24 cellular contexts compared by ENCODE assay signal in the genomic region with DNA sequence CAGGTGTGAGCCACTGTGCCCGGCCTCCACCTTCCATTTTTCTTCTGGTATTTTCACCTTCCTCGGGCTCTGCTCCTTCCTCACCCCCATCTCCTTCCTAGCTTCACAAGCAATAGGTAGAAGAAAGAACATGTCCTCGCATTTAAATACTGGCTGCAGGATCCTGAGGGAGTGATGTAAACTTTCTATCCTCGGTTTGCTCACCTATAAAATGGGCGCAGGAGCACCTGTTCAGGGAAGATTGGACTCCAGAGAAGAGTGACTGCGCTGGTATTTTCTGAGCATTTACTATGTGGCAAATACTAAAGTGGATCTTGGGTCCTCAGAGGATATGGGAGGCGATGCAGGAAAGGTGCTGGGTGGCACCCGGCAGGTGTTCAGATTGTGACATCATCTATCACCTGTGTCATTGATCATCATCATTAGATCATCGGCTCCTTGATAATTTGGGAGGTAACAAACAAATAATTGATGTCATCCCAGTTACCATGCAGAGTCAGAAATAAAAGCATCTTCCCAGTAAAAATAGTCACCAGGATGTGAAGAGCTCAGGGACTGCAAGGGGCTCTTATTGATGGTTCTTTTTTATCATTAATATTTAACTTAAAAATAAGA.
A peak's percentile ranks its signal among the peaks of the same experiment; 100 is the strongest.
DNase-seq lines count a peak whose midpoint lies in the region; ATAC-seq, FAIRE-seq and TF ChIP-seq lines count a peak whose summit lies in the region.
"Had no signal": no experiment of that assay in that cellular context is flagged by ENCODE, and none has a peak within 500 bp of the region (broad histone marks: within the 10 kb centered on the region; RNA-seq: fewer than 3 reads in every experiment).

No MANE protein-coding gene starts in this region.

- peaks cover 11% of the 10 kb centered on the region for H3K36me3 Mint-ChIP-seq in osteocyte (ENCODE audit: unreplicated experiment)
- H3K36me3 Mint-ChIP-seq: CD14-positive monocyte; CD8-positive, alpha-beta memory T cell had no signal

- TF ChIP-seq RAD21 in K562 (CRISPR knock-in tag; conservative IDR thresholded peaks at IDR 0.05 in 1 of 2, IDR thresholded peaks at IDR 0.05 in 1 of 2): no peak

- H3K27ac ChIP-seq in left ventricle myocardium inferior (replicated peaks) (peak overlapping the region; percentile 70), K562 (ENCODE audit: extremely low read depth, low read depth, low read length) (no peak overlapping the region), gastroesophageal sphincter (no peak overlapping the region)
- H3K27ac ChIP-seq: 22Rv1; BLaER1 treated with 17β-estradiol and CSF1 and Interleukin-3, amounts not matched to agents 10 nM and 100 nM had no signal

- no peak for TF ChIP-seq EP300 in K562 (IDR thresholded peaks at IDR 0.05; ENCODE audit: low read length)
- no peak for TF ChIP-seq EP300 in gastroesophageal sphincter (IDR thresholded peaks at IDR 0.05)

- TF ChIP-seq CTCF in left ventricle myocardium inferior (IDR thresholded peaks at IDR 0.05; ENCODE audit: borderline replicate concordance): no peak
- TF ChIP-seq CTCF in K562 (IDR thresholded peaks at IDR 0.05 in 2 of 3, conservative IDR thresholded peaks at IDR 0.05 in 1 of 3; ENCODE audit: insufficient read depth in 2 of 3, low read depth in 1 of 3, low read length in 3 of 3): no peak
- no peak for TF ChIP-seq CTCF in osteocyte (IDR thresholded peaks at IDR 0.05)
- no peak for TF ChIP-seq CTCF in gastroesophageal sphincter (IDR thresholded peaks at IDR 0.05)

- H3K9ac ChIP-seq in K562 (ENCODE audit: insufficient read depth in 1 of 2, low read depth in 2 of 2, low read length in 2 of 2): no peak overlapping the region
- H3K9ac ChIP-seq: BLaER1 treated with 17β-estradiol and CSF1 and Interleukin-3, amounts not matched to agents 10 nM and 100 nM had no signal

- 3% methylated on average over 9 of the region's 9 CpGs for WGBS in K562 (ENCODE audit: insufficient coverage, low coverage, missing lambda C conversion rate)
- WGBS in gastroesophageal sphincter (ENCODE audit: low coverage in 1 of 2), 2 donors: 83 to 97% methylated on average over 3 to 9 of the region's 9 CpGs

- BruUV-seq in K562 (replicated peaks; lab: Mats Ljungman, UMichigan): no TSS peak

- FAIRE-seq in K562 (lab: Jason Lieb, UNC): no peak
- FAIRE-seq: A204.1, D721Med, GM12891, GM18507, H54 had no signal

- H3K4me1 Mint-ChIP-seq in osteocyte (ENCODE audit: unreplicated experiment): peaks cover 30% of the 10 kb centered on the region
- H3K4me1 Mint-ChIP-seq: CD14-positive monocyte; CD8-positive, alpha-beta memory T cell; GM23338 had no signal

- POLR2A ChIA-PET in K562 (lab: Yijun Ruan, JAX): no interaction called here

- TF ChIP-seq POLR2A in K562 (conservative IDR thresholded peaks at IDR 0.05) (no peak), gastroesophageal sphincter (IDR thresholded peaks at IDR 0.05) (no peak)

- no peak overlapping the region for H3K4me3 Mint-ChIP-seq in osteocyte (ENCODE audit: unreplicated experiment)
- H3K4me3 Mint-ChIP-seq: CD14-positive monocyte; CD4-positive, alpha-beta T cell; CD8-positive, alpha-beta memory T cell; GM23338; HFFc6 had no signal

- H4K20me1 ChIP-seq in K562 (replicated peaks; ENCODE audit: control insufficient read depth, insufficient read depth, low read length): no peaks in the 10 kb centered on the region
- H4K20me1 ChIP-seq: BLaER1 treated with 17β-estradiol and CSF1 and Interleukin-3, amounts not matched to agents 10 nM and 100 nM had no signal

- H2AFZ ChIP-seq in K562 (ENCODE audit: low read depth, low read length): no peak overlapping the region
- H2AFZ ChIP-seq: GM23338 had no signal

- no peaks in the 10 kb centered on the region for H3K9me3 Mint-ChIP-seq in osteocyte (ENCODE audit: unreplicated experiment)
- H3K9me3 Mint-ChIP-seq: CD4-positive, alpha-beta T cell had no signal

- no peaks in the 10 kb centered on the region for H3K79me2 ChIP-seq in K562 (ENCODE audit: control insufficient read depth, insufficient read depth, low read length)

- H3K4me2 ChIP-seq in K562 (ENCODE audit: insufficient read depth, low read length): no peak overlapping the region
- H3K4me2 ChIP-seq: BLaER1 treated with 17β-estradiol and CSF1 and Interleukin-3, amounts not matched to agents 10 nM and 100 nM; GM23338 had no signal

- peaks cover 14% of the 10 kb centered on the region for H3K9me3 ChIP-seq in left ventricle myocardium inferior (replicated peaks)
- no peaks in the 10 kb centered on the region; the same call in 1 of the 2 replicates for H3K9me3 ChIP-seq in K562 (replicated peaks; ENCODE audit: control insufficient read depth, insufficient read depth, low read depth, low read length)
- H3K9me3 ChIP-seq in gastroesophageal sphincter: peaks cover 0 to 20% (median 0%) of the 10 kb centered on the region in 3 donors
- H3K9me3 ChIP-seq: BE2C, HAP-1 had no signal

- ATAC-seq in K562 (no peak), gastroesophageal sphincter (no peak)
- ATAC-seq: GM23338 had no signal

- peaks cover 70% of the 10 kb centered on the region for H3K27me3 ChIP-seq in left ventricle myocardium inferior (ENCODE audit: low read depth)
- peaks cover 12 to 43% of the 10 kb centered on the region in 2 experiments for H3K27me3 ChIP-seq in K562 (ENCODE audit: control insufficient read depth in 2 of 2, insufficient read depth in 2 of 2, low read length in 2 of 2)
- peaks cover 77% of the 10 kb centered on the region for H3K27me3 ChIP-seq in gastroesophageal sphincter
- H3K27me3 ChIP-seq: BE2C; BLaER1 treated with 17β-estradiol and CSF1 and Interleukin-3, amounts not matched to agents 10 nM and 100 nM had no signal

- intact Hi-C loops in left ventricle myocardium inferior (cut with micrococcal nuclease): no loop called here
- intact Hi-C loops in cardiac septum (cut with DNase I): no loop called here
- intact Hi-C loops in K562 (cut with micrococcal nuclease): no loop called here

- H3K4me3 ChIP-seq in left ventricle myocardium inferior (no peak overlapping the region), K562 (no peak overlapping the region), gastroesophageal sphincter (no peak overlapping the region)
- H3K4me3 ChIP-seq: BLaER1 treated with 17β-estradiol and CSF1 and Interleukin-3, amounts not matched to agents 10 nM and 100 nM; GM23338; HAP-1 had no signal

- in situ Hi-C loops in K562 (cut with MboI): no loop called here

- H3K27me3 Mint-ChIP-seq in osteocyte (ENCODE audit: unreplicated experiment): no peaks in the 10 kb centered on the region

- DNase-seq in left ventricle myocardium inferior (no peak), cardiac septum (ENCODE audit: low spot score) (no peak), K562 (ENCODE audit: extremely low read depth in 1 of 4, low spot score in 3 of 4) (no peak), osteocyte (ENCODE audit: extremely low spot score, unreplicated experiment) (no peak)
- DNase-seq in activated naive CD4-positive, alpha-beta T cell treated with Interleukin-2 at 50 U/mL for 16 hours: no peak
- DNase-seq: AML-193; BE2C; CD4-positive, alpha-beta T cell; CD8-positive, alpha-beta memory T cell; DMS 273 treated with DMSO at 0.1 percent for 48 hours; DMS79 treated with DMSO at 0.1 percent for 48 hours; GF-D8; HFFc6 had no signal

- H3K36me3 ChIP-seq in left ventricle myocardium inferior (peaks cover 10% of the 10 kb centered on the region), K562 (ENCODE audit: control insufficient read depth, insufficient read depth, low read length) (no peaks in the 10 kb centered on the region), gastroesophageal sphincter (no peaks in the 10 kb centered on the region)
- H3K36me3 ChIP-seq: BE2C; BLaER1 treated with 17β-estradiol and CSF1 and Interleukin-3, amounts not matched to agents 10 nM and 100 nM; HAP-1 had no signal

- peaks cover 12% of the 10 kb centered on the region for H3K4me1 ChIP-seq in left ventricle myocardium inferior
- no peaks in the 10 kb centered on the region for H3K4me1 ChIP-seq in K562 (replicated peaks in 1 of 2; ENCODE audit: control insufficient read depth in 2 of 2, insufficient read depth in 2 of 2, low read length in 2 of 2)
- no peaks in the 10 kb centered on the region for H3K4me1 ChIP-seq in gastroesophageal sphincter
- H3K4me1 ChIP-seq: BE2C; BLaER1 treated with 17β-estradiol and CSF1 and Interleukin-3, amounts not matched to agents 10 nM and 100 nM; HAP-1 had no signal

- H3K27ac Mint-ChIP-seq in osteocyte (ENCODE audit: unreplicated experiment): peak overlapping the region; percentile 11
- H3K27ac Mint-ChIP-seq: CD14-positive monocyte; CD4-positive, alpha-beta T cell; CD8-positive, alpha-beta memory T cell; GM23338; HFFc6 had no signal

- CTCF ChIA-PET in K562 (lab: Yijun Ruan, JAX; ENCODE audit: low intra/inter-chr PET ratio): no interaction called here

- peaks cover 3% of the 10 kb centered on the region for H3K9me1 ChIP-seq in K562 (ENCODE audit: control insufficient read depth, insufficient read depth, low read length)

TF ChIP-seq in K562, 482 proteins besides CTCF, POLR2A, EP300 and RAD21:
- no peak for TF ChIP-seq ZKSCAN1 (IDR thresholded peaks at IDR 0.05; ENCODE audit: low read depth, low read length)
- TF ChIP-seq RBM25 (IDR thresholded peaks at IDR 0.05; ENCODE audit: low read depth, low read length, severe bottlenecking): peak; percentile 83
